ENCODE assay signal across 26 cellular contexts in genomic region chr11:13311570-13311969, GRCh38.
"Had no signal": no experiment of that assay in that cellular context is flagged by ENCODE, and none has a peak within 500 bp of the region (broad histone marks: within the 10 kb centered on the region; RNA-seq: fewer than 3 reads in every experiment).

No MANE protein-coding gene starts in this region.

- H3K9me3 Mint-ChIP-seq: activated CD4-positive, alpha-beta memory T cell treated with anti-CD3 and anti-CD28 coated beads, Interleukin-2, amount 10 ng/mL, durations not matched to agents 7 days and 5 days; activated CD4-positive, alpha-beta T cell treated with anti-CD3 and anti-CD28 coated beads, Interleukin-2, amount 10 ng/mL, durations not matched to agents 7 days and 5 days; activated T-cell treated with anti-CD3 and anti-CD28 coated beads, Interleukin-2, amount 50 U/mL, for 24 hours; nephron; stimulated activated effector memory CD8-positive, alpha-beta T cell treated with anti-CD3 and anti-CD28 coated beads, Interleukin-12 subunit alpha, Interleukin-12 subunit beta, amount 100 ng/mL, for 72 hours; stimulated activated naive CD8-positive, alpha-beta T cell treated with anti-CD3 and anti-CD28 coated beads, Interleukin-15, Interleukin-2, amounts not matched to agents 100 ng/mL and 50 ng/mL, for 24 hours had no signal

- H3K4me3 Mint-ChIP-seq: activated CD4-positive, alpha-beta memory T cell treated with anti-CD3 and anti-CD28 coated beads, Interleukin-2, amount 10 ng/mL, durations not matched to agents 7 days and 5 days; activated CD4-positive, alpha-beta T cell treated with anti-CD3 and anti-CD28 coated beads, Interleukin-2, amount 10 ng/mL, durations not matched to agents 7 days and 5 days; activated T-cell treated with anti-CD3 and anti-CD28 coated beads, Interleukin-2, amount 50 U/mL, for 24 hours; nephron; stimulated activated effector memory CD8-positive, alpha-beta T cell treated with anti-CD3 and anti-CD28 coated beads, Interleukin-12 subunit alpha, Interleukin-12 subunit beta, amount 100 ng/mL, for 72 hours; stimulated activated naive CD8-positive, alpha-beta T cell treated with anti-CD3 and anti-CD28 coated beads, Interleukin-15, Interleukin-2, amounts not matched to agents 100 ng/mL and 50 ng/mL, for 24 hours had no signal

- H3K9me3 ChIP-seq: heart right ventricle, left lung, lower lobe of right lung, right lobe of liver, thoracic aorta, uterus had no signal

- H3K36me3 ChIP-seq: thoracic aorta, uterus had no signal

- DNase-seq: activated CD4-positive, alpha-beta memory T cell treated with anti-CD3 and anti-CD28 coated beads, Interleukin-2, amount 10 ng/mL, durations not matched to agents 7 days and 5 days; activated CD4-positive, alpha-beta T cell treated with anti-CD3 and anti-CD28 coated beads, Interleukin-2, amount 10 ng/mL, durations not matched to agents 7 days and 5 days; activated CD4-positive, CD25-positive, alpha-beta regulatory T cell treated with anti-CD3 and anti-CD28 coated beads, Interleukin-2, amount 50 U/mL, for 72 hours; activated CD8-positive, alpha-beta memory T cell treated with anti-CD3 and anti-CD28 coated beads, Interleukin-2, amount 50 U/mL, for 48 hours; activated gamma-delta T cell treated with Interleukin-2 at 50 U/mL for 16 hours; activated naive CD4-positive, alpha-beta T cell treated with anti-CD3 and anti-CD28 coated beads, Interleukin-2, amount 50 U/mL, for 16 hours; activated T-cell treated with anti-CD3 and anti-CD28 coated beads, Interleukin-2, amount 50 U/mL, for 24 hours; amniotic stem cell; dermis blood vessel endothelial cell; effector CD8-positive, alpha-beta T cell; erythroblast; foreskin fibroblast; heart right ventricle; left lung; lower lobe of right lung; mesendoderm; right lobe of liver; stimulated activated CD4-positive, alpha-beta T cell treated with anti-CD3 and anti-CD28 coated beads, Interleukin-12 subunit alpha, Interleukin-12 subunit beta, amount 100 ng/mL, for 4 hours; stimulated activated CD4-positive, alpha-beta T cell treated with anti-CD3 and anti-CD28 coated beads, Interleukin-4, amount 100 ng/mL, for 1 hour; T-helper 2 cell; trophoblast cell; uterus had no signal

- ATAC-seq: heart right ventricle; lower lobe of right lung; right lobe of liver; stimulated activated effector memory CD8-positive, alpha-beta T cell treated with anti-CD3 and anti-CD28 coated beads, Interleukin-12 subunit alpha, Interleukin-12 subunit beta, amount 100 ng/mL, for 72 hours had no signal

- H3K27me3 Mint-ChIP-seq: activated CD4-positive, alpha-beta memory T cell treated with anti-CD3 and anti-CD28 coated beads, Interleukin-2, amount 10 ng/mL, durations not matched to agents 7 days and 5 days; activated CD4-positive, alpha-beta T cell treated with anti-CD3 and anti-CD28 coated beads, Interleukin-2, amount 10 ng/mL, durations not matched to agents 7 days and 5 days; activated T-cell treated with anti-CD3 and anti-CD28 coated beads, Interleukin-2, amount 50 U/mL, for 24 hours; stimulated activated naive CD8-positive, alpha-beta T cell treated with anti-CD3 and anti-CD28 coated beads, Interleukin-15, Interleukin-2, amounts not matched to agents 100 ng/mL and 50 ng/mL, for 24 hours had no signal

- H3K4me3 ChIP-seq: heart right ventricle, left lung, lower lobe of right lung, right lobe of liver, thoracic aorta, uterus had no signal

- H3K27ac Mint-ChIP-seq: activated CD4-positive, alpha-beta memory T cell treated with anti-CD3 and anti-CD28 coated beads, Interleukin-2, amount 10 ng/mL, durations not matched to agents 7 days and 5 days; activated CD4-positive, alpha-beta T cell treated with anti-CD3 and anti-CD28 coated beads, Interleukin-2, amount 10 ng/mL, durations not matched to agents 7 days and 5 days; activated T-cell treated with anti-CD3 and anti-CD28 coated beads, Interleukin-2, amount 50 U/mL, for 24 hours; nephron; stimulated activated effector memory CD8-positive, alpha-beta T cell treated with anti-CD3 and anti-CD28 coated beads, Interleukin-12 subunit alpha, Interleukin-12 subunit beta, amount 100 ng/mL, for 72 hours; stimulated activated naive CD8-positive, alpha-beta T cell treated with anti-CD3 and anti-CD28 coated beads, Interleukin-15, Interleukin-2, amounts not matched to agents 100 ng/mL and 50 ng/mL, for 24 hours had no signal

- H3K27me3 ChIP-seq: heart right ventricle, left lung, right lobe of liver, uterus had no signal

- H3K27ac ChIP-seq: heart right ventricle, left lung, lower lobe of right lung, right lobe of liver, thoracic aorta, uterus had no signal
